In genomic region chr10:71513454-71513853, GRCh38 we compare ENCODE assay signal across 16 cellular contexts.
DNase-seq lines count a peak whose midpoint lies in the region; ATAC-seq, FAIRE-seq and TF ChIP-seq lines count a peak whose summit lies in the region.
"Had no signal": no experiment of that assay in that cellular context is flagged by ENCODE, and none has a peak within 500 bp of the region (broad histone marks: within the 10 kb centered on the region; RNA-seq: fewer than 3 reads in every experiment).

No MANE protein-coding gene starts in this region.

- peaks cover 13% of the 10 kb centered on the region for H3K4me1 ChIP-seq in Caco-2
- no peaks in the 10 kb centered on the region for H3K4me1 ChIP-seq in K562 (replicated peaks in 1 of 2; ENCODE audit: control insufficient read depth in 2 of 2, insufficient read depth in 2 of 2, low read length in 2 of 2)
- H3K4me1 ChIP-seq in osteoblast (ENCODE audit: insufficient read depth, low read length): no peaks in the 10 kb centered on the region
- H3K4me1 ChIP-seq in prostate gland (replicated peaks): peaks cover 21% of the 10 kb centered on the region

- H3K9me1 ChIP-seq in K562 (ENCODE audit: control insufficient read depth, insufficient read depth, low read length): no peaks in the 10 kb centered on the region

- H3K27me3 Mint-ChIP-seq in Caco-2 (ENCODE audit: insufficient read depth, unreplicated experiment): no peaks in the 10 kb centered on the region
- H3K27me3 Mint-ChIP-seq: CD4-positive, alpha-beta memory T cell had no signal

- H3K4me2 ChIP-seq in K562 (ENCODE audit: insufficient read depth, low read length): no peak overlapping the region
- H3K4me2 ChIP-seq in osteoblast (ENCODE audit: insufficient read depth, low read length): no peak overlapping the region
- H3K4me2 ChIP-seq: GM23338, KMS-11 had no signal

- no peak overlapping the region for H3K4me3 Mint-ChIP-seq in Caco-2 (ENCODE audit: unreplicated experiment)
- H3K4me3 Mint-ChIP-seq: CD14-positive monocyte; CD4-positive, alpha-beta memory T cell; GM23338 had no signal

- TF ChIP-seq EP300 in K562 (IDR thresholded peaks at IDR 0.05; ENCODE audit: low read length): no peak

- H4K20me1 ChIP-seq in K562 (replicated peaks; ENCODE audit: control insufficient read depth, insufficient read depth, low read length) (peaks cover 18% of the 10 kb centered on the region), osteoblast (ENCODE audit: insufficient read depth, low read length) (no peaks in the 10 kb centered on the region)

- H3K4me1 Mint-ChIP-seq in Caco-2 (ENCODE audit: low read depth, unreplicated experiment): peaks cover 11% of the 10 kb centered on the region
- H3K4me1 Mint-ChIP-seq: CD14-positive monocyte; CD4-positive, alpha-beta memory T cell had no signal

- in situ Hi-C loops in K562 (cut with MboI): no loop called here

- WGBS in K562 (ENCODE audit: insufficient coverage, low coverage, missing lambda C conversion rate): 0% methylated on average over 2 of the region's 2 CpGs
- 76% methylated on average over 2 of the region's 2 CpGs for WGBS in prostate gland

- CTCF ChIA-PET in Caco-2 (lab: Charles Lee): interaction anchor here (0.8 to 1.9 kb wide), 2 partner anchors 9 to 195 kb away, joined by 3 to 12 read pairs; partner anchors contain the start of gene SLC29A3
- CTCF ChIA-PET in K562 (lab: Yijun Ruan, JAX; ENCODE audit: low intra/inter-chr PET ratio): no interaction called here

- POLR2A ChIA-PET in Caco-2 (lab: Charles Lee): no interaction called here
- POLR2A ChIA-PET in K562 (lab: Yijun Ruan, JAX): interaction anchor here (0.7 kb wide), 1 partner anchor 16 kb away, joined by 3 read pairs; no protein-coding TSS in a partner anchor

- TF ChIP-seq CTCF in Caco-2 (IDR thresholded peaks at IDR 0.05; ENCODE audit: insufficient read depth in 1 of 2, low read depth in 1 of 2, low read length in 1 of 2, severe bottlenecking in 1 of 2, unreplicated experiment in 1 of 2) (no peak), K562 (IDR thresholded peaks at IDR 0.05 in 2 of 3, conservative IDR thresholded peaks at IDR 0.05 in 1 of 3; ENCODE audit: insufficient read depth in 2 of 3, low read depth in 1 of 3, low read length in 3 of 3) (no peak), osteoblast (IDR thresholded peaks at IDR 0.05; ENCODE audit: extremely low read depth, low read depth, low read length) (no peak), prostate gland (IDR thresholded peaks at IDR 0.05) (no peak)

- no peak for FAIRE-seq in K562 (lab: Jason Lieb, UNC)
- FAIRE-seq: H54 had no signal

- H3K4me3 ChIP-seq in Caco-2 (ENCODE audit: low read depth, low read length): no peak overlapping the region
- H3K4me3 ChIP-seq in K562: no peak overlapping the region
- no peak overlapping the region for H3K4me3 ChIP-seq in osteoblast (ENCODE audit: insufficient read depth, low read length)
- no peak overlapping the region for H3K4me3 ChIP-seq in prostate gland
- H3K4me3 ChIP-seq: GM23338 had no signal

- H3K9me3 Mint-ChIP-seq in Caco-2 (ENCODE audit: unreplicated experiment): no peaks in the 10 kb centered on the region
- H3K9me3 Mint-ChIP-seq: GM23338 had no signal

- no peaks in the 10 kb centered on the region for H3K36me3 Mint-ChIP-seq in Caco-2 (ENCODE audit: insufficient read depth, unreplicated experiment)
- H3K36me3 Mint-ChIP-seq: CD14-positive monocyte; CD4-positive, alpha-beta memory T cell had no signal

- H3K36me3 ChIP-seq in Caco-2 (ENCODE audit: control insufficient read depth, insufficient read depth, low read length) (no peaks in the 10 kb centered on the region), K562 (ENCODE audit: control insufficient read depth, insufficient read depth, low read length) (no peaks in the 10 kb centered on the region), osteoblast (ENCODE audit: insufficient read depth, low read length) (no peaks in the 10 kb centered on the region), prostate gland (no peaks in the 10 kb centered on the region)
- H3K36me3 ChIP-seq: BE2C had no signal

- H3K9ac ChIP-seq in K562 (ENCODE audit: insufficient read depth in 1 of 2, low read depth in 2 of 2, low read length in 2 of 2): no peak overlapping the region
- H3K9ac ChIP-seq: KMS-11 had no signal

- intact Hi-C loops in Caco-2 (cut with micrococcal nuclease; ENCODE audit: unreplicated experiment): no loop called here
- intact Hi-C loops in K562 (cut with micrococcal nuclease): no loop called here
- intact Hi-C loops in prostate gland (cut with DNase I): no loop called here

- TF ChIP-seq POLR2A in K562 (conservative IDR thresholded peaks at IDR 0.05) (no peak), prostate gland (IDR thresholded peaks at IDR 0.05) (no peak)

- DNase-seq in Caco-2 (no peak), K562 (ENCODE audit: extremely low read depth in 1 of 4, low spot score in 3 of 4) (no peak), osteoblast (ENCODE audit: insufficient read length, low spot score, missing footprints) (peak; percentile 64), prostate gland (ENCODE audit: low spot score) (no peak), C1 segment of cervical spinal cord (lab: John Stamatoyannopoulos, UW) (no peak)
- DNase-seq: ACHN; CD4-positive, alpha-beta memory T cell; GF-D8; HCEC 1CT had no signal

- H3K9me3 ChIP-seq in Caco-2 (peaks cover 4% of the 10 kb centered on the region; the same call in 1 of the 2 replicates), K562 (replicated peaks; ENCODE audit: control insufficient read depth, insufficient read depth, low read depth, low read length) (0 out of 2 replicates have a peak, but pooled peaks cover 3% of the 10 kb centered on the region), osteoblast (ENCODE audit: low read depth, low read length) (no peaks in the 10 kb centered on the region), prostate gland (no peaks in the 10 kb centered on the region)
- H3K9me3 ChIP-seq: BE2C had no signal

- BruUV-seq in Caco-2 (replicated peaks; lab: Mats Ljungman, UMichigan) (no TSS peak), K562 (replicated peaks; lab: Mats Ljungman, UMichigan) (no TSS peak)

- H2AFZ ChIP-seq in K562 (ENCODE audit: low read depth, low read length) (no peak overlapping the region), osteoblast (ENCODE audit: low read length) (no peak overlapping the region)
- H2AFZ ChIP-seq: GM23338 had no signal

- peak overlapping the region; percentile 47 for H3K27ac Mint-ChIP-seq in Caco-2 (ENCODE audit: unreplicated experiment)
- H3K27ac Mint-ChIP-seq: CD14-positive monocyte; CD4-positive, alpha-beta memory T cell; GM23338 had no signal

- no peaks in the 10 kb centered on the region for H3K27me3 ChIP-seq in Caco-2 (replicated peaks; ENCODE audit: control insufficient read depth, insufficient read depth, low read length)
- H3K27me3 ChIP-seq in K562 (ENCODE audit: control insufficient read depth in 2 of 2, insufficient read depth in 2 of 2, low read length in 2 of 2): peaks cover 39 to 74% of the 10 kb centered on the region in 2 experiments
- peaks cover 7% of the 10 kb centered on the region for H3K27me3 ChIP-seq in osteoblast (ENCODE audit: insufficient read depth, low read length)
- H3K27me3 ChIP-seq in prostate gland (replicated peaks; ENCODE audit: insufficient read depth): no peaks in the 10 kb centered on the region
- H3K27me3 ChIP-seq: BE2C had no signal

- TF ChIP-seq RAD21 in K562 (CRISPR knock-in tag; conservative IDR thresholded peaks at IDR 0.05 in 1 of 2, IDR thresholded peaks at IDR 0.05 in 1 of 2): no peak

- H3K27ac ChIP-seq in K562 (ENCODE audit: extremely low read depth, low read depth, low read length) (no peak overlapping the region; the same call in 2 of the 3 replicates), osteoblast (ENCODE audit: low read depth, low read length) (no peak overlapping the region), prostate gland (peak overlapping the region; percentile 53 to 68)
- H3K27ac ChIP-seq: KMS-11 had no signal

- H3K79me2 ChIP-seq in K562 (ENCODE audit: control insufficient read depth, insufficient read depth, low read length) (no peaks in the 10 kb centered on the region), osteoblast (ENCODE audit: insufficient read depth, low read length) (no peaks in the 10 kb centered on the region)

- ATAC-seq in K562 (no peak), HG02571 (IDR thresholded peaks at IDR 0.05; ENCODE audit: unreplicated experiment) (no peak), GM21526 (IDR thresholded peaks at IDR 0.05; ENCODE audit: low FRiP score, unreplicated experiment) (no peak)
- ATAC-seq: GM23338 had no signal

TF ChIP-seq in K562, 482 proteins besides CTCF, POLR2A, EP300 and RAD21:
- TF ChIP-seq RBM25 (IDR thresholded peaks at IDR 0.05; ENCODE audit: low read depth, low read length, severe bottlenecking) (peak; percentile 5), ZFP36 (IDR thresholded peaks at IDR 0.05; ENCODE audit: low read depth, low read length, partially characterized antibody) (peak; percentile 93), ZNF197 (CRISPR knock-in tag; IDR thresholded peaks at IDR 0.05; ENCODE audit: low read depth) (no peak)

Comparison
In these comparisons a context has a peak if more than half of its experiments do, and no peak if none do; other contexts are left out.
1. H3K27ac ChIP-seq: peak in prostate gland (2 of 2); none in K562 (single experiment) and osteoblast (single experiment).